Comparison of ENCODE assay signal across 1 cellular context in genomic region chr7:2100278-2101205, GRCh38.
TF ChIP-seq lines count a peak whose summit lies in the region.

No MANE protein-coding gene starts in this region.

TF ChIP-seq in K562, 482 proteins besides CTCF, POLR2A, EP300 and RAD21 (continued from another document):
- no peak for TF ChIP-seq MNT (conservative IDR thresholded peaks at IDR 0.05)
- no peak for TF ChIP-seq THAP12 (CRISPR knock-in tag; IDR thresholded peaks at IDR 0.05)
- TF ChIP-seq ZNF165 (CRISPR knock-in tag; IDR thresholded peaks at IDR 0.05; ENCODE audit: borderline replicate concordance), result no peak
- no peak for TF ChIP-seq TCFL5 (CRISPR knock-in tag; conservative IDR thresholded peaks at IDR 0.05)
- peak; percentile 99 for TF ChIP-seq ZBTB33 (CRISPR knock-in tag; IDR thresholded peaks at IDR 0.05)
